ENCODE assay signal across 21 cellular contexts in the genomic region with DNA sequence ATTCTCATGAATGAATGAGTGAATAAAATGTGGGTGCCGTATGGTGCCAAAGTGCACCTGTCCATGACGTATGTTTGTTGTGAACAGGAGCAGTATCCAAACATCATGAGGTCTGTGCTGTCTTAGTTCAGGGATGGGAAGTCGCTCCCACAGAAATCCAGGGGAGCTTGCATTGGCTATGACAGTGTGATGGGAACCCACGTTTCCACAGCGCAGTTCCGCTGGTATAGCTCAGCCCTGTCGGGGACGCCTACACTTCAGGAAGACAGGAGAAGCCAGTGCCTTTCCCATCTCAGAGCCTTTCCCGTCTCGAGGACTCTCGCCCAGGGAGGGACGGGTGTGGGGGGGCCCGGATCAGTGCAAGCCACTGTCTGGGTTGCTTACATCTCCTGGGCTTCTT.
DNase-seq lines count a peak whose midpoint lies in the region; ATAC-seq, FAIRE-seq and TF ChIP-seq lines count a peak whose summit lies in the region.
"Had no signal": no experiment of that assay in that cellular context is flagged by ENCODE, and none has a peak within 500 bp of the region (broad histone marks: within the 10 kb centered on the region; RNA-seq: fewer than 3 reads in every experiment).

No MANE protein-coding gene starts in this region.

- no peak for TF ChIP-seq CTCF in HepG2 (CRISPR knock-in tag; IDR thresholded peaks at IDR 0.05)
- no peak for TF ChIP-seq CTCF in right lobe of liver (IDR thresholded peaks at IDR 0.05)

- H4K20me1 ChIP-seq in HepG2 (ENCODE audit: insufficient read depth, low read length), result no peaks in the 10 kb centered on the region
- no peaks in the 10 kb centered on the region for H4K20me1 ChIP-seq in Karpas-422 (ENCODE audit: insufficient read depth, low read depth, low read length)

- no peaks in the 10 kb centered on the region for H3K9me3 Mint-ChIP-seq in natural killer cell treated with Interleukin-12 subunit alpha and Interleukin-12 subunit beta and Interleukin-15 and Interleukin-18, amount 100 ng/mL, for 72 hours
- H3K9me3 Mint-ChIP-seq in stimulated activated memory B cell treated with anti-CD40 and anti-IgM and Interleukin-4, amounts not matched to agents 10 μg/mL and 1 μg/mL and 100 μg/mL, for 72 hours, result no peaks in the 10 kb centered on the region
- H3K9me3 Mint-ChIP-seq: CD8-positive, alpha-beta T cell had no signal

- H3K4me1 Mint-ChIP-seq in natural killer cell treated with Interleukin-12 subunit alpha and Interleukin-12 subunit beta and Interleukin-15 and Interleukin-18, amount 100 ng/mL, for 72 hours (ENCODE audit: low read depth in 2 of 2), result no peaks in the 10 kb centered on the region
- H3K4me1 Mint-ChIP-seq in stimulated activated memory B cell treated with anti-CD40 and anti-IgM and Interleukin-4, amounts not matched to agents 10 μg/mL and 1 μg/mL and 100 μg/mL, for 72 hours, result no peaks in the 10 kb centered on the region

- H2AFZ ChIP-seq in HepG2 (ENCODE audit: low read length) (no peak overlapping the region), Karpas-422 (ENCODE audit: low read length) (no peak overlapping the region)

- FAIRE-seq in HepG2 (lab: Jason Lieb, UNC), result no peak
- FAIRE-seq: A549, G401.6, GM12891, GM19239, H1 had no signal

- WGBS in HepG2 (ENCODE audit: low lambda C conversion rate), result 86% methylated on average over 13 of the region's 13 CpGs
- WGBS in right lobe of liver (ENCODE audit: insufficient coverage, low coverage, low lambda C conversion rate, missing lambda C conversion rate), result 74% methylated on average over 4 of the region's 13 CpGs

- H3K9me3 ChIP-seq in HepG2 (ENCODE audit: low read length) (no peaks in the 10 kb centered on the region), right lobe of liver (no peaks in the 10 kb centered on the region), Karpas-422 (ENCODE audit: low read length) (no peaks in the 10 kb centered on the region)
- H3K9me3 ChIP-seq: A549, HAP-1 had no signal

- H3K36me3 ChIP-seq in HepG2 (replicated peaks in 1 of 2; ENCODE audit: control insufficient read depth in 1 of 2, insufficient read depth in 2 of 2, low read length in 2 of 2), result no peaks in the 10 kb centered on the region
- no peaks in the 10 kb centered on the region for H3K36me3 ChIP-seq in right lobe of liver
- H3K36me3 ChIP-seq in Karpas-422 (ENCODE audit: insufficient read depth, low read length), result no peaks in the 10 kb centered on the region
- H3K36me3 ChIP-seq: HAP-1 had no signal

- no peaks in the 10 kb centered on the region for H3K36me3 Mint-ChIP-seq in natural killer cell treated with Interleukin-12 subunit alpha and Interleukin-12 subunit beta and Interleukin-15 and Interleukin-18, amount 100 ng/mL, for 72 hours
- H3K36me3 Mint-ChIP-seq in stimulated activated memory B cell treated with anti-CD40 and anti-IgM and Interleukin-4, amounts not matched to agents 10 μg/mL and 1 μg/mL and 100 μg/mL, for 72 hours, result no peaks in the 10 kb centered on the region
- H3K36me3 Mint-ChIP-seq: CD8-positive, alpha-beta T cell; IgD-negative memory B cell had no signal

- BruUV-seq in HepG2 (replicated peaks; lab: Mats Ljungman, UMichigan), result no TSS peak

- intact Hi-C loops in HepG2 (cut with micrococcal nuclease; ENCODE audit: unreplicated experiment), result loop anchor here (5.0 kb wide), 1 partner anchor 53 kb away; no protein-coding TSS in a partner anchor
- intact Hi-C loops in right lobe of liver (cut with DNase I), result no loop called here

- H3K27me3 Mint-ChIP-seq in natural killer cell treated with Interleukin-12 subunit alpha and Interleukin-12 subunit beta and Interleukin-15 and Interleukin-18, amount 100 ng/mL, for 72 hours, result peaks cover 0 to 7% of the 10 kb centered on the region in 2 donors
- no peaks in the 10 kb centered on the region for H3K27me3 Mint-ChIP-seq in stimulated activated memory B cell treated with anti-CD40 and anti-IgM and Interleukin-4, amounts not matched to agents 10 μg/mL and 1 μg/mL and 100 μg/mL, for 72 hours
- H3K27me3 Mint-ChIP-seq: IgD-negative memory B cell had no signal

- TF ChIP-seq POLR2A in HepG2 (IDR thresholded peaks at IDR 0.05; ENCODE audit: insufficient read depth in 1 of 2, low read depth in 2 of 2, low read length in 2 of 2), result no peak
- no peak for TF ChIP-seq POLR2A in right lobe of liver (IDR thresholded peaks at IDR 0.05)

- DNase-seq in HepG2 (ENCODE audit: low spot score) (no peak), right lobe of liver (no peak), Karpas-422 (peak; percentile 9), DMS53 (lab: John Stamatoyannopoulos, UW) (no peak)
- DNase-seq in natural killer cell treated with Interleukin-12 subunit alpha and Interleukin-12 subunit beta and Interleukin-15 and Interleukin-18, amount 100 ng/mL, for 72 hours (ENCODE audit: low spot score), result no peak
- DNase-seq: AML-193; Calu3; CD8-positive, alpha-beta T cell; DMS 273 treated with DMSO at 0.1 percent for 48 hours had no signal

- in situ Hi-C loops in HepG2 (cut with HindIII; ENCODE audit: extremely low pct_ligation_motif_present, low pct_unique_long_range_greater_than_20kb), result no loop called here

- no peak overlapping the region for H3K27ac Mint-ChIP-seq in natural killer cell treated with Interleukin-12 subunit alpha and Interleukin-12 subunit beta and Interleukin-15 and Interleukin-18, amount 100 ng/mL, for 72 hours
- no peak overlapping the region for H3K27ac Mint-ChIP-seq in stimulated activated memory B cell treated with anti-CD40 and anti-IgM and Interleukin-4, amounts not matched to agents 10 μg/mL and 1 μg/mL and 100 μg/mL, for 72 hours
- H3K27ac Mint-ChIP-seq: CD8-positive, alpha-beta T cell; IgD-negative memory B cell had no signal

- H3K4me1 ChIP-seq in HepG2 (ENCODE audit: insufficient read depth, low read length) (peaks cover 76% of the 10 kb centered on the region), right lobe of liver (peaks cover 0 to 4% (median 0%) of the 10 kb centered on the region in 4 donors), Karpas-422 (ENCODE audit: low read length) (no peaks in the 10 kb centered on the region)
- H3K4me1 ChIP-seq: HAP-1 had no signal

- POLR2A ChIA-PET in HepG2 (lab: Yijun Ruan, JAX), result no interaction called here

- no peaks in the 10 kb centered on the region for H3K79me2 ChIP-seq in HepG2 (ENCODE audit: insufficient read depth, low read length)
- no peaks in the 10 kb centered on the region for H3K79me2 ChIP-seq in Karpas-422 (ENCODE audit: low read length)

- no peak overlapping the region for H3K9ac ChIP-seq in HepG2 (ENCODE audit: insufficient read depth, low read depth, low read length)
- H3K9ac ChIP-seq in Karpas-422 (ENCODE audit: low read length), result no peak overlapping the region

- H3K4me2 ChIP-seq in HepG2 (ENCODE audit: low read depth, low read length) (no peak overlapping the region), Karpas-422 (ENCODE audit: low read depth, low read length, poor library complexity, severe bottlenecking) (no peak overlapping the region)
- H3K4me2 ChIP-seq: A549 had no signal

- ATAC-seq in HepG2 (no peak), right lobe of liver (no peak), HG03457 (IDR thresholded peaks at IDR 0.05; ENCODE audit: unreplicated experiment) (no peak), HG02759 (IDR thresholded peaks at IDR 0.05; ENCODE audit: unreplicated experiment) (no peak)
- ATAC-seq in natural killer cell treated with Interleukin-12 subunit alpha and Interleukin-12 subunit beta and Interleukin-15 and Interleukin-18, amount 100 ng/mL, for 72 hours, result peak; percentile 41 to 45
- ATAC-seq in stimulated activated memory B cell treated with anti-CD40 and anti-IgM and Interleukin-4, amounts not matched to agents 10 μg/mL and 1 μg/mL and 100 μg/mL, for 72 hours, result peak; percentile 9
- ATAC-seq: A549; CD8-positive, alpha-beta T cell had no signal

- H3K4me3 ChIP-seq in HepG2 (replicated peaks in 1 of 3; ENCODE audit: insufficient read depth in 1 of 3, low read depth in 2 of 3, low read length in 3 of 3) (no peak overlapping the region), right lobe of liver (no peak overlapping the region), Karpas-422 (ENCODE audit: low read length) (no peak overlapping the region)
- H3K4me3 ChIP-seq: A549, HAP-1 had no signal

- H3K27ac ChIP-seq in HepG2 (ENCODE audit: extremely low read length, insufficient read depth, low read length), result no peak overlapping the region
- H3K27ac ChIP-seq in right lobe of liver, result no peak overlapping the region
- H3K27ac ChIP-seq in Karpas-422 (ENCODE audit: low read length), result no peak overlapping the region
- H3K27ac ChIP-seq: 22Rv1, A549, HL-60 had no signal

- no peak for TF ChIP-seq RAD21 in HepG2 (CRISPR knock-in tag; IDR thresholded peaks at IDR 0.05)

- no peaks in the 10 kb centered on the region for H3K9me2 ChIP-seq in Karpas-422 (replicated peaks; ENCODE audit: insufficient read depth, low read length)

- TF ChIP-seq EP300 in HepG2 (IDR thresholded peaks at IDR 0.05; ENCODE audit: low read depth in 2 of 2, low read length in 2 of 2) (no peak), HepG2 (CRISPR knock-in tag; IDR thresholded peaks at IDR 0.05; ENCODE audit: borderline replicate concordance) (no peak)

- H3K4me3 Mint-ChIP-seq in natural killer cell treated with Interleukin-12 subunit alpha and Interleukin-12 subunit beta and Interleukin-15 and Interleukin-18, amount 100 ng/mL, for 72 hours, result no peak overlapping the region
- H3K4me3 Mint-ChIP-seq in stimulated activated memory B cell treated with anti-CD40 and anti-IgM and Interleukin-4, amounts not matched to agents 10 μg/mL and 1 μg/mL and 100 μg/mL, for 72 hours, result no peak overlapping the region
- H3K4me3 Mint-ChIP-seq: CD8-positive, alpha-beta T cell; IgD-negative memory B cell had no signal

- H3K27me3 ChIP-seq in HepG2 (ENCODE audit: control insufficient read depth in 1 of 2, insufficient read depth in 2 of 2, low read length in 2 of 2) (no peaks in the 10 kb centered on the region), right lobe of liver (no peaks in the 10 kb centered on the region), Karpas-422 (ENCODE audit: low read length) (no peaks in the 10 kb centered on the region)

- CTCF ChIA-PET in HepG2 (lab: Yijun Ruan, JAX; ENCODE audit: low intra/inter-chr PET ratio, low total read pairs), result no interaction called here

TF ChIP-seq in HepG2, 621 proteins besides CTCF, POLR2A, EP300 and RAD21:
- TF ChIP-seq ZZZ3 (CRISPR knock-in tag; IDR thresholded peaks at IDR 0.05; ENCODE audit: borderline replicate concordance), result no peak
- TF ChIP-seq, protein P1, sequence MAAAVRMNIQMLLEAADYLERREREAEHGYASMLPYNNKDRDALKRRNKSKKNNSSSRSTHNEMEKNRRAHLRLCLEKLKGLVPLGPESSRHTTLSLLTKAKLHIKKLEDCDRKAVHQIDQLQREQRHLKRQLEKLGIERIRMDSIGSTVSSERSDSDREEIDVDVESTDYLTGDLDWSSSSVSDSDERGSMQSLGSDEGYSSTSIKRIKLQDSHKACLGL (CRISPR knock-in tag; IDR thresholded peaks at IDR 0.05), result no peak
- peak; percentile 34; the same call in 1 of the 2 replicates for TF ChIP-seq CREB1 (IDR thresholded peaks at IDR 0.05)
- no peak for TF ChIP-seq CREB1 (CRISPR knock-in tag; IDR thresholded peaks at IDR 0.05)

Comparison
In these comparisons a context has a peak if more than half of its experiments do, and no peak if none do; other contexts are left out.
1. ATAC-seq: peak in natural killer cell treated with Interleukin-12 subunit alpha and Interleukin-12 subunit beta and Interleukin-15 and Interleukin-18, amount 100 ng/mL, for 72 hours (2 of 2) and stimulated activated memory B cell treated with anti-CD40 and anti-IgM and Interleukin-4, amounts not matched to agents 10 μg/mL and 1 μg/mL and 100 μg/mL, for 72 hours (single experiment); none in HepG2 (single experiment), right lobe of liver (0 of 4), HG03457 (single experiment) and HG02759 (single experiment).